1 cellular context compared by ENCODE assay signal in the genomic region with DNA sequence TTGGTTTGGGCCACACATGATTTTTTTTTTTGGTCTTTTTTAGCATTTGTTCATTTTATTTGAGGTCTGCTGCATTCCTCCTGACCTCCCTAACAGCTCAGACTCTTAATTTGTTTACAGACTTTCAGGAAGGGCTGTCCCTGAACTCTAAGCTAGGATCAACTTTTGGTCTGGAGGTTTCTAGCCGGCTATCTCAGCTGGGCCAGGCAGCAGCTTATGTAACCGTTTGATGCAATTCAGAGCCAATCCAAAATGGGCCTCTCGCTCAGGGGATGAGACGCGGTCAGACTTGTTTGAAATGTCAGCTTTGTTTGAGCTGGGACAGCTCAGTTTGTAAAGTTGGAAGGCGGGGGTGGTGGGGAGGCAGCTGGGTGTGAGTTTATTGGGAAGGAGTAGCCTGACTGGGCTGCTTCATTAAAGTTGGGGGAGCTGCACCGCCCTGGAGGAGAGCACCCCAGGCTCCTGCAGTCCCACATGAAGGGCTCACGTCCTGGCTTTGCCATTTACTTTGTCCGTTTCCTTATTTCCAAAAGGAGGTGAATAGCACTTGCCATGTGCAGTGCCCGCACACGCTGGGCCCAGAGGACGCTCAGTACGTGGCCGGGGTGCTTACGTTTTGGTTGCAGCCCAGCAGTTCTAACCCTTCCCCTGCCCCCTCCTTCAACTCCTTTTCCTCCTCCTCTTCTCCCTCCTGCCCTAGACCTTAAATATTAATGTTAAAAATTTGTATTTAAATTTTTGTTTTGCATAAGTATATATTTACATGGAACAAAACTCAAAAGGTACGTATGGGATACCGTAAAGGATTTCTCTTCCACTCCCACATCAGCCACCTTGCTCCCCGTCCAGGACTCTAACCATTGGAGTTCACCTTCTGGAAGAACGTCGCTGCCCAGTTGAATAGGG.
TF ChIP-seq lines count a peak whose summit lies in the region.

No MANE protein-coding gene starts in this region.

TF ChIP-seq in HepG2, 621 proteins besides CTCF, POLR2A, EP300 and RAD21 (continued from another document and continues in another):
- TF ChIP-seq, protein P1, sequence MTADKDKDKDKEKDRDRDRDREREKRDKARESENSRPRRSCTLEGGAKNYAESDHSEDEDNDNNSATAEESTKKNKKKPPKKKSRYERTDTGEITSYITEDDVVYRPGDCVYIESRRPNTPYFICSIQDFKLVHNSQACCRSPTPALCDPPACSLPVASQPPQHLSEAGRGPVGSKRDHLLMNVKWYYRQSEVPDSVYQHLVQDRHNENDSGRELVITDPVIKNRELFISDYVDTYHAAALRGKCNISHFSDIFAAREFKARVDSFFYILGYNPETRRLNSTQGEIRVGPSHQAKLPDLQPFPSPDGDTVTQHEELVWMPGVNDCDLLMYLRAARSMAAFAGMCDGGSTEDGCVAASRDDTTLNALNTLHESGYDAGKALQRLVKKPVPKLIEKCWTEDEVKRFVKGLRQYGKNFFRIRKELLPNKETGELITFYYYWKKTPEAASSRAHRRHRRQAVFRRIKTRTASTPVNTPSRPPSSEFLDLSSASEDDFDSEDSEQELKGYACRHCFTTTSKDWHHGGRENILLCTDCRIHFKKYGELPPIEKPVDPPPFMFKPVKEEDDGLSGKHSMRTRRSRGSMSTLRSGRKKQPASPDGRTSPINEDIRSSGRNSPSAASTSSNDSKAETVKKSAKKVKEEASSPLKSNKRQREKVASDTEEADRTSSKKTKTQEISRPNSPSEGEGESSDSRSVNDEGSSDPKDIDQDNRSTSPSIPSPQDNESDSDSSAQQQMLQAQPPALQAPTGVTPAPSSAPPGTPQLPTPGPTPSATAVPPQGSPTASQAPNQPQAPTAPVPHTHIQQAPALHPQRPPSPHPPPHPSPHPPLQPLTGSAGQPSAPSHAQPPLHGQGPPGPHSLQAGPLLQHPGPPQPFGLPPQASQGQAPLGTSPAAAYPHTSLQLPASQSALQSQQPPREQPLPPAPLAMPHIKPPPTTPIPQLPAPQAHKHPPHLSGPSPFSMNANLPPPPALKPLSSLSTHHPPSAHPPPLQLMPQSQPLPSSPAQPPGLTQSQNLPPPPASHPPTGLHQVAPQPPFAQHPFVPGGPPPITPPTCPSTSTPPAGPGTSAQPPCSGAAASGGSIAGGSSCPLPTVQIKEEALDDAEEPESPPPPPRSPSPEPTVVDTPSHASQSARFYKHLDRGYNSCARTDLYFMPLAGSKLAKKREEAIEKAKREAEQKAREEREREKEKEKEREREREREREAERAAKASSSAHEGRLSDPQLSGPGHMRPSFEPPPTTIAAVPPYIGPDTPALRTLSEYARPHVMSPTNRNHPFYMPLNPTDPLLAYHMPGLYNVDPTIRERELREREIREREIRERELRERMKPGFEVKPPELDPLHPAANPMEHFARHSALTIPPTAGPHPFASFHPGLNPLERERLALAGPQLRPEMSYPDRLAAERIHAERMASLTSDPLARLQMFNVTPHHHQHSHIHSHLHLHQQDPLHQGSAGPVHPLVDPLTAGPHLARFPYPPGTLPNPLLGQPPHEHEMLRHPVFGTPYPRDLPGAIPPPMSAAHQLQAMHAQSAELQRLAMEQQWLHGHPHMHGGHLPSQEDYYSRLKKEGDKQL (CRISPR knock-in tag; IDR thresholded peaks at IDR 0.05; ENCODE audit: low read depth): peak; percentile 94
- TF ChIP-seq ZNF337 (CRISPR knock-in tag; IDR thresholded peaks at IDR 0.05; ENCODE audit: borderline replicate concordance, low read depth) (peak; percentile 94; the same call in 1 of the 2 replicates), PHB2 (IDR thresholded peaks at IDR 0.05; ENCODE audit: partially characterized antibody) (no peak), ZNF333 (CRISPR knock-in tag; IDR thresholded peaks at IDR 0.05; ENCODE audit: borderline replicate concordance) (no peak), JUN (CRISPR knock-in tag; IDR thresholded peaks at IDR 0.05) (peak; percentile 83), TAF1 (CRISPR knock-in tag; IDR thresholded peaks at IDR 0.05) (peak; percentile 28; the same call in 1 of the 2 replicates), ZBTB8A (CRISPR knock-in tag; IDR thresholded peaks at IDR 0.05; ENCODE audit: borderline replicate concordance, low read depth) (no peak), ONECUT2 (CRISPR knock-in tag; IDR thresholded peaks at IDR 0.05) (peak; percentile 62; the same call in 1 of the 2 replicates), ETV6 (CRISPR knock-in tag; conservative IDR thresholded peaks at IDR 0.05) (peak; percentile 87; the same call in 1 of the 2 replicates), ELF3 (CRISPR knock-in tag; IDR thresholded peaks at IDR 0.05) (peak; percentile 95), ZIK1 (CRISPR knock-in tag; IDR thresholded peaks at IDR 0.05; ENCODE audit: borderline replicate concordance, low read depth) (no peak; the same call in 1 of the 2 replicates), MEIS2 (CRISPR knock-in tag; IDR thresholded peaks at IDR 0.05) (peak; percentile 97), IRF2 (CRISPR knock-in tag; IDR thresholded peaks at IDR 0.05) (peak; percentile 96), JUND (CRISPR knock-in tag; IDR thresholded peaks at IDR 0.05) (no peak), ZNF746 (CRISPR knock-in tag; IDR thresholded peaks at IDR 0.05) (peak; percentile 97), CBX2 (IDR thresholded peaks at IDR 0.05; ENCODE audit: low read depth, low read length) (no peak), CBX2 (CRISPR knock-in tag; IDR thresholded peaks at IDR 0.05; ENCODE audit: low read depth) (no peak), JARID2 (CRISPR knock-in tag; IDR thresholded peaks at IDR 0.05; ENCODE audit: insufficient replicate concordance) (no peak), FOXJ3 (CRISPR knock-in tag; IDR thresholded peaks at IDR 0.05; ENCODE audit: borderline replicate concordance) (peak; percentile 94), ZNF10 (CRISPR knock-in tag; IDR thresholded peaks at IDR 0.05; ENCODE audit: borderline replicate concordance, low read depth) (no peak), MBD4 (IDR thresholded peaks at IDR 0.05; ENCODE audit: borderline replicate concordance, low read length) (no peak), ZNF550 (CRISPR knock-in tag; IDR thresholded peaks at IDR 0.05; ENCODE audit: borderline replicate concordance) (no peak)
- TF ChIP-seq, protein P2, sequence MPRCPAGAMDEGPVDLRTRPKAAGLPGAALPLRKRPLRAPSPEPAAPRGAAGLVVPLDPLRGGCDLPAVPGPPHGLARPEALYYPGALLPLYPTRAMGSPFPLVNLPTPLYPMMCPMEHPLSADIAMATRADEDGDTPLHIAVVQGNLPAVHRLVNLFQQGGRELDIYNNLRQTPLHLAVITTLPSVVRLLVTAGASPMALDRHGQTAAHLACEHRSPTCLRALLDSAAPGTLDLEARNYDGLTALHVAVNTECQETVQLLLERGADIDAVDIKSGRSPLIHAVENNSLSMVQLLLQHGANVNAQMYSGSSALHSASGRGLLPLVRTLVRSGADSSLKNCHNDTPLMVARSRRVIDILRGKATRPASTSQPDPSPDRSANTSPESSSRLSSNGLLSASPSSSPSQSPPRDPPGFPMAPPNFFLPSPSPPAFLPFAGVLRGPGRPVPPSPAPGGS (CRISPR knock-in tag; IDR thresholded peaks at IDR 0.05): peak; percentile 89; the same call in 1 of the 2 replicates
- TF ChIP-seq, protein P3, sequence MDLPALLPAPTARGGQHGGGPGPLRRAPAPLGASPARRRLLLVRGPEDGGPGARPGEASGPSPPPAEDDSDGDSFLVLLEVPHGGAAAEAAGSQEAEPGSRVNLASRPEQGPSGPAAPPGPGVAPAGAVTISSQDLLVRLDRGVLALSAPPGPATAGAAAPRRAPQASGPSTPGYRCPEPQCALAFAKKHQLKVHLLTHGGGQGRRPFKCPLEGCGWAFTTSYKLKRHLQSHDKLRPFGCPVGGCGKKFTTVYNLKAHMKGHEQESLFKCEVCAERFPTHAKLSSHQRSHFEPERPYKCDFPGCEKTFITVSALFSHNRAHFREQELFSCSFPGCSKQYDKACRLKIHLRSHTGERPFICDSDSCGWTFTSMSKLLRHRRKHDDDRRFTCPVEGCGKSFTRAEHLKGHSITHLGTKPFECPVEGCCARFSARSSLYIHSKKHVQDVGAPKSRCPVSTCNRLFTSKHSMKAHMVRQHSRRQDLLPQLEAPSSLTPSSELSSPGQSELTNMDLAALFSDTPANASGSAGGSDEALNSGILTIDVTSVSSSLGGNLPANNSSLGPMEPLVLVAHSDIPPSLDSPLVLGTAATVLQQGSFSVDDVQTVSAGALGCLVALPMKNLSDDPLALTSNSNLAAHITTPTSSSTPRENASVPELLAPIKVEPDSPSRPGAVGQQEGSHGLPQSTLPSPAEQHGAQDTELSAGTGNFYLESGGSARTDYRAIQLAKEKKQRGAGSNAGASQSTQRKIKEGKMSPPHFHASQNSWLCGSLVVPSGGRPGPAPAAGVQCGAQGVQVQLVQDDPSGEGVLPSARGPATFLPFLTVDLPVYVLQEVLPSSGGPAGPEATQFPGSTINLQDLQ (CRISPR knock-in tag; IDR thresholded peaks at IDR 0.05): no peak
- TF ChIP-seq, protein P4, sequence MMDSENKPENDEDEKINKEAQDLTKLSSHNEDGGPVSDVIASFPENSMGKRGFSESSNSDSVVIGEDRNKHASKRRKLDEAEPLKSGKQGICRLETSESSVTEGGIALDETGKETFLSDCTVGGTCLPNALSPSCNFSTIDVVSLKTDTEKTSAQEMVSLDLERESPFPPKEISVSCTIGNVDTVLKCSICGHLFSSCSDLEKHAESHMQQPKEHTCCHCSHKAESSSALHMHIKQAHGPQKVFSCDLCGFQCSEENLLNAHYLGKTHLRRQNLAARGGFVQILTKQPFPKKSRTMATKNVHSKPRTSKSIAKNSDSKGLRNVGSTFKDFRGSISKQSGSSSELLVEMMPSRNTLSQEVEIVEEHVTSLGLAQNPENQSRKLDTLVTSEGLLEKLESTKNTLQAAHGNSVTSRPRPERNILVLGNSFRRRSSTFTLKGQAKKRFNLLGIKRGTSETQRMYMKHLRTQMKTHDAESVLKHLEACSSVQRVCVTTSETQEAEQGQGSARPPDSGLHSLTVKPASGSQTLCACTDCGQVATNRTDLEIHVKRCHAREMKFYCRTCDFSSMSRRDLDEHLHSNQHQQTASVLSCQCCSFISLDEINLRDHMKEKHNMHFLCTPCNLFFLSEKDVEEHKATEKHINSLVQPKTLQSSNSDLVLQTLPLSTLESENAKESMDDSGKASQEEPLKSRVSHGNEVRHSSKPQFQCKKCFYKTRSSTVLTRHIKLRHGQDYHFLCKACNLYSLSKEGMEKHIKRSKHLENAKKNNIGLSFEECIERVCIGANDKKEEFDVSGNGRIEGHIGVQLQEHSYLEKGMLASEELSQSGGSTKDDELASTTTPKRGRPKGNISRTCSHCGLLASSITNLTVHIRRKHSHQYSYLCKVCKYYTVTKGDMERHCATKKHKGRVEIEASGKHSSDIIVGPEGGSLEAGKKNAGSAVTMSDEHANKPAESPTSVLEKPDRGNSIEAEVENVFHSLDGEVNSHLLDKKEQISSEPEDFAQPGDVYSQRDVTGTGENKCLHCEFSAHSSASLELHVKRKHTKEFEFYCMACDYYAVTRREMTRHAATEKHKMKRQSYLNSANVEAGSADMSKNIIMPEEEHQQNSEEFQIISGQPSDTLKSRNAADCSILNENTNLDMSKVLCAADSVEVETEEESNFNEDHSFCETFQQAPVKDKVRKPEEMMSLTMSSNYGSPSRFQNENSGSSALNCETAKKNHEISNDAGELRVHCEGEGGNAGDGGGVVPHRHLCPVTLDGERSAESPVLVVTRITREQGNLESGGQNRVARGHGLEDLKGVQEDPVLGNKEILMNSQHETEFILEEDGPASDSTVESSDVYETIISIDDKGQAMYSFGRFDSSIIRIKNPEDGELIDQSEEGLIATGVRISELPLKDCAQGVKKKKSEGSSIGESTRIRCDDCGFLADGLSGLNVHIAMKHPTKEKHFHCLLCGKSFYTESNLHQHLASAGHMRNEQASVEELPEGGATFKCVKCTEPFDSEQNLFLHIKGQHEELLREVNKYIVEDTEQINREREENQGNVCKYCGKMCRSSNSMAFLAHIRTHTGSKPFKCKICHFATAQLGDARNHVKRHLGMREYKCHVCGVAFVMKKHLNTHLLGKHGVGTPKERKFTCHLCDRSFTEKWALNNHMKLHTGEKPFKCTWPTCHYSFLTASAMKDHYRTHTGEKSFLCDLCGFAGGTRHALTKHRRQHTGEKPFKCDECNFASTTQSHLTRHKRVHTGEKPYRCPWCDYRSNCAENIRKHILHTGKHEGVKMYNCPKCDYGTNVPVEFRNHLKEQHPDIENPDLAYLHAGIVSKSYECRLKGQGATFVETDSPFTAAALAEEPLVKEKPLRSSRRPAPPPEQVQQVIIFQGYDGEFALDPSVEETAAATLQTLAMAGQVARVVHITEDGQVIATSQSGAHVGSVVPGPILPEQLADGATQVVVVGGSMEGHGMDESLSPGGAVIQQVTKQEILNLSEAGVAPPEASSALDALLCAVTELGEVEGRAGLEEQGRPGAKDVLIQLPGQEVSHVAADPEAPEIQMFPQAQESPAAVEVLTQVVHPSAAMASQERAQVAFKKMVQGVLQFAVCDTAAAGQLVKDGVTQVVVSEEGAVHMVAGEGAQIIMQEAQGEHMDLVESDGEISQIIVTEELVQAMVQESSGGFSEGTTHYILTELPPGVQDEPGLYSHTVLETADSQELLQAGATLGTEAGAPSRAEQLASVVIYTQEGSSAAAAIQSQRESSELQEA (CRISPR knock-in tag; IDR thresholded peaks at IDR 0.05; ENCODE audit: not compliant biosample characterization): no peak
- TF ChIP-seq, protein P5, sequence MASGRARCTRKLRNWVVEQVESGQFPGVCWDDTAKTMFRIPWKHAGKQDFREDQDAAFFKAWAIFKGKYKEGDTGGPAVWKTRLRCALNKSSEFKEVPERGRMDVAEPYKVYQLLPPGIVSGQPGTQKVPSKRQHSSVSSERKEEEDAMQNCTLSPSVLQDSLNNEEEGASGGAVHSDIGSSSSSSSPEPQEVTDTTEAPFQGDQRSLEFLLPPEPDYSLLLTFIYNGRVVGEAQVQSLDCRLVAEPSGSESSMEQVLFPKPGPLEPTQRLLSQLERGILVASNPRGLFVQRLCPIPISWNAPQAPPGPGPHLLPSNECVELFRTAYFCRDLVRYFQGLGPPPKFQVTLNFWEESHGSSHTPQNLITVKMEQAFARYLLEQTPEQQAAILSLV (CRISPR knock-in tag; IDR thresholded peaks at IDR 0.05; ENCODE audit: borderline replicate concordance): peak; percentile 78
- TF ChIP-seq, protein P6, sequence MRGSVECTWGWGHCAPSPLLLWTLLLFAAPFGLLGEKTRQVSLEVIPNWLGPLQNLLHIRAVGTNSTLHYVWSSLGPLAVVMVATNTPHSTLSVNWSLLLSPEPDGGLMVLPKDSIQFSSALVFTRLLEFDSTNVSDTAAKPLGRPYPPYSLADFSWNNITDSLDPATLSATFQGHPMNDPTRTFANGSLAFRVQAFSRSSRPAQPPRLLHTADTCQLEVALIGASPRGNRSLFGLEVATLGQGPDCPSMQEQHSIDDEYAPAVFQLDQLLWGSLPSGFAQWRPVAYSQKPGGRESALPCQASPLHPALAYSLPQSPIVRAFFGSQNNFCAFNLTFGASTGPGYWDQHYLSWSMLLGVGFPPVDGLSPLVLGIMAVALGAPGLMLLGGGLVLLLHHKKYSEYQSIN (CRISPR knock-in tag; IDR thresholded peaks at IDR 0.05; ENCODE audit: borderline replicate concordance): no peak
